In genomic region chr9:106675780-106676179, GRCh38 we compare ENCODE assay signal across 33 cellular contexts.
DNase-seq lines count a peak whose midpoint lies in the region; ATAC-seq, FAIRE-seq and TF ChIP-seq lines count a peak whose summit lies in the region.
"Had no signal": no experiment of that assay in that cellular context is flagged by ENCODE, and none has a peak within 500 bp of the region (broad histone marks: within the 10 kb centered on the region; RNA-seq: fewer than 3 reads in every experiment).

No MANE protein-coding gene starts in this region.

- no peaks in the 10 kb centered on the region for H4K20me1 ChIP-seq in mammary epithelial cell (ENCODE audit: insufficient read depth, low read length)

- in situ Hi-C loops in mammary epithelial cell (cut with MboI; ENCODE audit: low sequenced_read_pairs in 2 of 2) = no loop called here

- POLR2A ChIA-PET in MCF 10A (lab: Yijun Ruan, JAX) = interaction anchor here (0.5 kb wide), 1 partner anchor 245 kb away, joined by 3 read pairs; no protein-coding TSS in a partner anchor

- no peaks in the 10 kb centered on the region for H3K27me3 Mint-ChIP-seq in MCF 10A (ENCODE audit: insufficient read depth, unreplicated experiment)
- H3K27me3 Mint-ChIP-seq: activated naive CD8-positive, alpha-beta T cell; CD4-positive, alpha-beta memory T cell had no signal

- peak; percentile 85 to 92 for ATAC-seq in right cardiac atrium
- ATAC-seq: lower lobe of right lung, pancreas, sciatic nerve had no signal

- DNase-seq in MCF 10A (ENCODE audit: unreplicated experiment) = peak; percentile 27
- no peak for DNase-seq in breast epithelium (ENCODE audit: low spot score in 2 of 2)
- peak; percentile 5 for DNase-seq in mammary epithelial cell
- DNase-seq in right cardiac atrium = peak in 1 of 3 donors; percentile 18
- DNase-seq in urothelium cell line (ENCODE audit: low spot score) = peak; percentile 21
- DNase-seq in SHP77 treated with DMSO at 0.1 percent for 48 hours (lab: John Stamatoyannopoulos, UW) = no peak
- no peak for DNase-seq in hippocampal formation (lab: John Stamatoyannopoulos, UW)
- DNase-seq in NCI-H187 treated with DMSO at 0.1 percent for 48 hours (lab: John Stamatoyannopoulos, UW) = no peak
- DNase-seq: 8988T; activated CD4-positive, alpha-beta T cell treated with anti-CD3 and anti-CD28 coated beads for 1 hour; activated T-cell treated with anti-CD3 and anti-CD28 coated beads for 4 hours; AML-193; aorta; CD4-positive, alpha-beta memory T cell; central memory CD4-positive, alpha-beta T cell; dermis blood vessel endothelial cell; HCEC 1CT; lower lobe of right lung; MM.1S; NCI-H1417; NCI-H2081; NCI-H345; NCI-H748 treated with DMSO at 0.1 percent for 48 hours; pancreas; RPMI8226; stimulated activated naive CD4-positive, alpha-beta T cell treated with Interleukin-2 at 50 U/mL for 16 hours had no signal

- no peak overlapping the region for H3K4me3 Mint-ChIP-seq in MCF 10A (ENCODE audit: unreplicated experiment)
- H3K4me3 Mint-ChIP-seq: activated naive CD8-positive, alpha-beta T cell; CD4-positive, alpha-beta memory T cell; neural crest cell; T-helper 1 cell treated with Interleukin-12 subunit alpha and Interleukin-12 subunit beta and Interleukin-4 antibody, amounts not matched to agents 30 μg/mL and 1 μg/mL, for 36 hours had no signal

- H3K4me1 Mint-ChIP-seq in MCF 10A (ENCODE audit: insufficient read depth, unreplicated experiment) = peaks cover 5% of the 10 kb centered on the region
- H3K4me1 Mint-ChIP-seq: CD4-positive, alpha-beta memory T cell had no signal

- H3K9me3 ChIP-seq in breast epithelium = no peaks in the 10 kb centered on the region
- no peaks in the 10 kb centered on the region for H3K9me3 ChIP-seq in mammary epithelial cell (replicated peaks; ENCODE audit: insufficient read depth, low read length)
- no peaks in the 10 kb centered on the region for H3K9me3 ChIP-seq in right cardiac atrium (ENCODE audit: control insufficient read depth, low read length)
- H3K9me3 ChIP-seq: lower lobe of right lung, pancreas, thoracic aorta had no signal

- H3K36me3 ChIP-seq in breast epithelium = no peaks in the 10 kb centered on the region
- H3K36me3 ChIP-seq in mammary epithelial cell (ENCODE audit: insufficient read depth, low read length) = no peaks in the 10 kb centered on the region
- H3K36me3 ChIP-seq: lower lobe of right lung, pancreas, thoracic aorta had no signal

- no peak for TF ChIP-seq POLR2A in breast epithelium (IDR thresholded peaks at IDR 0.05)

- H3K27ac ChIP-seq in breast epithelium (no peak overlapping the region), mammary epithelial cell (ENCODE audit: insufficient read depth, low read depth, low read length) (no peak overlapping the region), right cardiac atrium (ENCODE audit: low read length) (peak overlapping the region; percentile 33)
- H3K27ac ChIP-seq: lower lobe of right lung, pancreas, SK-N-MC, thoracic aorta had no signal

- no peak overlapping the region for H3K4me2 ChIP-seq in mammary epithelial cell (ENCODE audit: insufficient read depth, low read depth, low read length)

- no peak overlapping the region for H3K4me3 ChIP-seq in breast epithelium
- no peak overlapping the region for H3K4me3 ChIP-seq in mammary epithelial cell (replicated peaks in 1 of 3; ENCODE audit: insufficient read depth in 1 of 3, low read depth in 2 of 3, low read length in 3 of 3)
- H3K4me3 ChIP-seq in right cardiac atrium (ENCODE audit: low read length) = no peak overlapping the region
- H3K4me3 ChIP-seq: lower lobe of right lung, pancreas, SK-N-MC, thoracic aorta had no signal

- no peaks in the 10 kb centered on the region for H3K27me3 ChIP-seq in breast epithelium
- H3K27me3 ChIP-seq in mammary epithelial cell (ENCODE audit: insufficient read depth, low read length) = no peaks in the 10 kb centered on the region
- no peaks in the 10 kb centered on the region for H3K27me3 ChIP-seq in right cardiac atrium (ENCODE audit: control insufficient read depth, insufficient read depth)
- H3K27me3 ChIP-seq: pancreas had no signal

- intact Hi-C loops in MCF 10A (cut with micrococcal nuclease) = no loop called here
- intact Hi-C loops in breast epithelium (cut with DNase I; ENCODE audit: low total_unique reads) = no loop called here
- intact Hi-C loops in mammary epithelial cell (cut with micrococcal nuclease) = no loop called here
- intact Hi-C loops in right cardiac atrium (cut with DNase I) = no loop called here

- no peaks in the 10 kb centered on the region for H3K79me2 ChIP-seq in mammary epithelial cell (ENCODE audit: insufficient read depth, low read length)

- dilution Hi-C loops in mammary epithelial cell (cut with HindIII; ENCODE audit: low sequenced_read_pairs) = no loop called here

- no peaks in the 10 kb centered on the region for H3K9me3 Mint-ChIP-seq in MCF 10A (ENCODE audit: unreplicated experiment)
- H3K9me3 Mint-ChIP-seq: T-helper 1 cell treated with Interleukin-12 subunit alpha and Interleukin-12 subunit beta and Interleukin-4 antibody, amounts not matched to agents 30 μg/mL and 1 μg/mL, for 36 hours had no signal

- no peaks in the 10 kb centered on the region for H3K36me3 Mint-ChIP-seq in MCF 10A (ENCODE audit: insufficient read depth, unreplicated experiment)
- H3K36me3 Mint-ChIP-seq: activated naive CD8-positive, alpha-beta T cell; CD4-positive, alpha-beta memory T cell had no signal

- no peak for FAIRE-seq in urothelium cell line (lab: Jason Lieb, UNC)
- FAIRE-seq: islet of Langerhans, pancreas had no signal

- CTCF ChIA-PET in MCF 10A (lab: Yijun Ruan, JAX) (interaction anchor here (0.6 kb wide), 1 partner anchor 16 kb away, joined by 5 read pairs; no protein-coding TSS in a partner anchor), mammary epithelial cell (lab: Charles Lee; ENCODE audit: low non-redundant PET) (no interaction called here)

- BruUV-seq in MCF 10A (replicated peaks; lab: Mats Ljungman, UMichigan) (no TSS peak), mammary epithelial cell (replicated peaks; lab: Mats Ljungman, UMichigan) (no TSS peak)

- H2AFZ ChIP-seq in mammary epithelial cell (ENCODE audit: low read depth, low read length) = no peak overlapping the region

- H3K4me1 ChIP-seq in breast epithelium (no peaks in the 10 kb centered on the region), mammary epithelial cell (ENCODE audit: insufficient read depth, low read length) (no peaks in the 10 kb centered on the region), right cardiac atrium (ENCODE audit: control insufficient read depth, insufficient read depth, low read length) (no peaks in the 10 kb centered on the region)
- H3K4me1 ChIP-seq: lower lobe of right lung, pancreas had no signal

- 69% methylated on average over 4 of the region's 4 CpGs for WGBS in mammary epithelial cell (ENCODE audit: low coverage, missing lambda C conversion rate)
- WGBS in right cardiac atrium = 75% methylated on average over 4 of the region's 4 CpGs

- TF ChIP-seq CTCF in MCF 10A (IDR thresholded peaks at IDR 0.05; ENCODE audit: unreplicated experiment) (no peak), breast epithelium (IDR thresholded peaks at IDR 0.05) (no peak), mammary epithelial cell (conservative IDR thresholded peaks at IDR 0.05 in 1 of 2, IDR thresholded peaks at IDR 0.05 in 1 of 2; ENCODE audit: extremely low read depth in 1 of 2, insufficient read depth in 1 of 2, low read depth in 1 of 2, low read length in 2 of 2) (no peak)

- no peak overlapping the region for H3K27ac Mint-ChIP-seq in MCF 10A (ENCODE audit: low read depth, unreplicated experiment)
- H3K27ac Mint-ChIP-seq: activated naive CD8-positive, alpha-beta T cell; CD4-positive, alpha-beta memory T cell; T-helper 1 cell treated with Interleukin-12 subunit alpha and Interleukin-12 subunit beta and Interleukin-4 antibody, amounts not matched to agents 30 μg/mL and 1 μg/mL, for 36 hours had no signal

- no peak overlapping the region for H3K9ac ChIP-seq in mammary epithelial cell (ENCODE audit: insufficient read depth, low read length)

Comparison
In these comparisons a context has a peak if more than half of its experiments do, and no peak if none do; other contexts are left out.
1. DNase-seq: peak in MCF 10A (single experiment), mammary epithelial cell (single experiment) and urothelium cell line (single experiment); none in breast epithelium (0 of 2), SHP77 treated with DMSO at 0.1 percent for 48 hours (single experiment), hippocampal formation (0 of 2) and NCI-H187 treated with DMSO at 0.1 percent for 48 hours (single experiment).